In the genomic region with DNA sequence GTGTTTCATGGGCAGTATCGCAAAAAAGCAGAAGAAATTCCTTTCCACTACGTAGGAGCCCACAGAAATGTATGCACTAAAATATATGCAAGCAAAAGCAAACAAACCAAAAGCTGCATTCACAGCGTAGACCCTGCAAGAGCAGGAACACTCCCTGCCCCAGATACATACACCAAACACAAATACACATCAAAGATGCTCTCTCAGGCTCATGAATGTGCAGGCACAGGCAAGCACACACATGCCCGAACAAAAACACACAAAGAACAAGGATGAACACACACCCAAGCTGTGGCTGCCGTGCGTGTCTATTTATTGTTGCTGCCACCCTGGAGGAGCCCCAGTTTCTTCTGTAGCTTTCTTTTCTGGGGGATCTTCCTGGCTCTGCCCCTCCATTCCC, we compare ENCODE assay signal across 14 cellular contexts. TPM values are rescaled to one million over a fixed set of nuclear protein-coding genes. Genes with fewer than 3 reads are reported as not detected.
DNase-seq lines count a peak whose midpoint lies in the region; ATAC-seq and TF ChIP-seq lines count a peak whose summit lies in the region.
"Had no signal": no experiment of that assay in that cellular context is flagged by ENCODE, and none has a peak within 500 bp of the region (broad histone marks: within the 10 kb centered on the region; RNA-seq: fewer than 3 reads in every experiment).

No MANE protein-coding gene starts in this region.

- no peaks in the 10 kb centered on the region for H3K36me3 Mint-ChIP-seq in nephron (ENCODE audit: low read depth)

- H3K36me3 ChIP-seq in left ventricle myocardium inferior (peaks cover 25% of the 10 kb centered on the region), vagina (peaks cover 0 to 4% of the 10 kb centered on the region in 2 donors)

- intact Hi-C loops in left ventricle myocardium inferior (cut with micrococcal nuclease), result no loop called here
- intact Hi-C loops in left ventricle myocardium superior (cut with micrococcal nuclease), result no loop called here
- intact Hi-C loops in vagina (cut with DNase I), result loop anchor here (5.0 kb wide), 1 partner anchor 45 kb away; a partner anchor contains a TSS

- H3K27ac ChIP-seq in left ventricle myocardium inferior (replicated peaks), result peak overlapping the region; percentile 93
- H3K27ac ChIP-seq in coronary artery, result peak overlapping the region; percentile 97 to 98
- H3K27ac ChIP-seq in vagina, result peak overlapping the region; percentile 92

- no peak for TF ChIP-seq POLR2A in vagina (IDR thresholded peaks at IDR 0.05)

- H3K27me3 Mint-ChIP-seq in nephron (ENCODE audit: low read depth), result peaks cover 5% of the 10 kb centered on the region
- H3K27me3 Mint-ChIP-seq: dendritic cell treated with granulocyte-macrophage colony-stimulating factor and Interleukin-4, amounts not matched to agents 40 ng/mL and 50 ng/mL, for 4 days had no signal

- peak overlapping the region; percentile 71 for H3K4me3 ChIP-seq in left ventricle myocardium inferior
- peak overlapping the region; percentile 76 for H3K4me3 ChIP-seq in coronary artery
- H3K4me3 ChIP-seq in vagina, result peak overlapping the region; percentile 57 to 59
- H3K4me3 ChIP-seq: GM12878 had no signal

- no peaks in the 10 kb centered on the region for H3K27me3 ChIP-seq in left ventricle myocardium inferior (ENCODE audit: low read depth)
- H3K27me3 ChIP-seq in vagina, result no peaks in the 10 kb centered on the region

- H3K9me3 ChIP-seq in left ventricle myocardium inferior (replicated peaks) (peaks cover 6% of the 10 kb centered on the region), vagina (no peaks in the 10 kb centered on the region)

- H3K4me1 ChIP-seq in left ventricle myocardium inferior, result peaks cover 59% of the 10 kb centered on the region
- H3K4me1 ChIP-seq in vagina, result peaks cover 33% of the 10 kb centered on the region

- DNase-seq in left ventricle myocardium inferior (no peak), left ventricle myocardium superior (no peak), coronary artery (ENCODE audit: low spot score) (no peak), vagina (ENCODE audit: extremely low spot score in 2 of 2) (no peak), GM10266 (ENCODE audit: extremely low spot score) (no peak)
- DNase-seq: C1 segment of cervical spinal cord; NCI-H187; stimulated activated CD4-positive, alpha-beta T cell treated with anti-CD3 and anti-CD28 coated beads, Interleukin-1b, Interleukin-23, amount 100 ng/mL, for 48 hours had no signal

- H3K4me1 Mint-ChIP-seq in nephron, result peaks cover 30% of the 10 kb centered on the region

- ATAC-seq in left ventricle myocardium superior (no peak), GM21619 (IDR thresholded peaks at IDR 0.05; ENCODE audit: unreplicated experiment) (no peak), HG02763 (IDR thresholded peaks at IDR 0.05; ENCODE audit: unreplicated experiment) (no peak)
- ATAC-seq: GM12878 had no signal

- peak overlapping the region; percentile 75 to 99 (median 99) for H3K27ac Mint-ChIP-seq in nephron

- TF ChIP-seq CTCF in left ventricle myocardium inferior (IDR thresholded peaks at IDR 0.05; ENCODE audit: borderline replicate concordance) (no peak), coronary artery (IDR thresholded peaks at IDR 0.05) (no peak), nephron (IDR thresholded peaks at IDR 0.05; ENCODE audit: unreplicated experiment in 3 of 3) (no peak), vagina (IDR thresholded peaks at IDR 0.05) (no peak), GM10266 (IDR thresholded peaks at IDR 0.05; ENCODE audit: control insufficient read depth, insufficient read depth, low read depth, missing control alignments) (no peak)

- peaks cover 2% of the 10 kb centered on the region for H3K9me3 Mint-ChIP-seq in nephron
- H3K9me3 Mint-ChIP-seq: dendritic cell treated with granulocyte-macrophage colony-stimulating factor and Interleukin-4, amounts not matched to agents 40 ng/mL and 50 ng/mL, for 4 days had no signal

- peak overlapping the region in 2 of 3 experiments; percentile 64 to 91 for H3K4me3 Mint-ChIP-seq in nephron
- H3K4me3 Mint-ChIP-seq: dendritic cell treated with granulocyte-macrophage colony-stimulating factor and Interleukin-4, amounts not matched to agents 40 ng/mL and 50 ng/mL, for 4 days had no signal

RNA-seq across cellular contexts. Expression of a gene that starts 1.7 kb away (rescaled TPM):
- total RNA-seq in left ventricle myocardium inferior (33.1 TPM), left ventricle myocardium superior (37.2 TPM), vagina (62.1 TPM)

RNA-seq across cellular contexts. Expression of a gene that starts 16.6 kb away (rescaled TPM):
- total RNA-seq in left ventricle myocardium inferior (16.5 TPM), left ventricle myocardium superior (20.4 TPM), vagina (16.5 TPM)

RNA-seq across cellular contexts. Expression of a gene that starts 30.4 kb away (rescaled TPM):
- total RNA-seq in left ventricle myocardium inferior, result not detected
- not detected for total RNA-seq in left ventricle myocardium superior
- total RNA-seq in vagina, result not detected
- total RNA-seq: kidney epithelial cell had no signal

RNA-seq across cellular contexts. Expression of a gene that starts 42.6 kb away (rescaled TPM):
- 0.38 TPM for total RNA-seq in left ventricle myocardium inferior
- total RNA-seq in left ventricle myocardium superior, result 0.47 TPM
- 2.5 TPM for total RNA-seq in vagina

RNA-seq across cellular contexts. Expression of a gene that starts 45.2 kb away (rescaled TPM):
- total RNA-seq in left ventricle myocardium inferior (13.6 TPM), left ventricle myocardium superior (13.4 TPM), vagina (22.8 TPM)
